15 cellular contexts compared by ENCODE assay signal in genomic region chr10:44308935-44309334, GRCh38.
A peak's percentile ranks its signal among the peaks of the same experiment; 100 is the strongest.
DNase-seq lines count a peak whose midpoint lies in the region; ATAC-seq lines count a peak whose summit lies in the region.
"Had no signal": no experiment of that assay in that cellular context is flagged by ENCODE, and none has a peak within 500 bp of the region (broad histone marks: within the 10 kb centered on the region; RNA-seq: fewer than 3 reads in every experiment).

No MANE protein-coding gene starts in this region.

- no peak overlapping the region for H2BK120ac ChIP-seq in neuronal stem cell (ENCODE audit: low read depth, low read length)

- H3K4me1 Mint-ChIP-seq in CD8-positive, alpha-beta memory T cell, result peaks cover 14 to 15% (median 15%) of the 10 kb centered on the region in 3 donors
- H3K4me1 Mint-ChIP-seq in activated T-cell treated with anti-CD3 and anti-CD28 coated beads, Interleukin-2, amount 50 U/mL, for 72 hours (ENCODE audit: low read depth), result peaks cover 12% of the 10 kb centered on the region

- H3K36me3 ChIP-seq in CD8-positive, alpha-beta memory T cell (ENCODE audit: insufficient read depth, low read length), result no peaks in the 10 kb centered on the region
- H3K36me3 ChIP-seq in neuronal stem cell (replicated peaks in 1 of 2; ENCODE audit: control insufficient read depth in 2 of 2, insufficient read depth in 2 of 2, low read length in 2 of 2), result no peaks in the 10 kb centered on the region
- H3K36me3 ChIP-seq in rectal smooth muscle tissue (ENCODE audit: control insufficient read depth, insufficient read depth, low read length), result no peaks in the 10 kb centered on the region
- H3K36me3 ChIP-seq: BE2C had no signal

- peaks cover 13 to 19% of the 10 kb centered on the region in 2 donors for H3K27me3 Mint-ChIP-seq in CD8-positive, alpha-beta memory T cell
- peaks cover 23% of the 10 kb centered on the region for H3K27me3 Mint-ChIP-seq in activated T-cell treated with anti-CD3 and anti-CD28 coated beads, Interleukin-2, amount 50 U/mL, for 72 hours (ENCODE audit: low read depth)

- no peak overlapping the region for H2BK5ac ChIP-seq in neuronal stem cell (ENCODE audit: low read length)

- H4K8ac ChIP-seq in neuronal stem cell (ENCODE audit: low read depth, low read length), result peak overlapping the region; percentile 95

- no peak overlapping the region for H3K9ac ChIP-seq in neuronal stem cell (ENCODE audit: low read depth, low read length, poor library complexity)
- no peak overlapping the region for H3K9ac ChIP-seq in rectal smooth muscle tissue (ENCODE audit: low read length)

- peaks cover 0 to 2% (median 0%) of the 10 kb centered on the region in 5 donors for H3K9me3 Mint-ChIP-seq in CD8-positive, alpha-beta memory T cell
- peaks cover 3 to 5% of the 10 kb centered on the region in 2 donors for H3K9me3 Mint-ChIP-seq in activated T-cell treated with anti-CD3 and anti-CD28 coated beads, Interleukin-2, amount 50 U/mL, for 72 hours

- no peak for ATAC-seq in HG02798 (IDR thresholded peaks at IDR 0.05; ENCODE audit: poor library complexity, unreplicated experiment)
- ATAC-seq in activated T-cell treated with anti-CD3 and anti-CD28 coated beads, Interleukin-2, amount 50 U/mL, for 72 hours (replicated peaks in 1 of 2), result no peak

- POLR2A ChIA-PET in CD8-positive, alpha-beta memory T cell (lab: Charles Lee), result no interaction called here

- H3K14ac ChIP-seq in neuronal stem cell (ENCODE audit: low read length), result no peak overlapping the region

- H3K4me1 ChIP-seq in CD8-positive, alpha-beta memory T cell (ENCODE audit: insufficient read depth, low read length), result no peaks in the 10 kb centered on the region
- H3K4me1 ChIP-seq in neuronal stem cell (ENCODE audit: control insufficient read depth in 2 of 2, insufficient read depth in 1 of 2, low read depth in 1 of 2, low read length in 2 of 2), result peaks cover 0 to 8% of the 10 kb centered on the region in 2 donors
- peaks cover 9% of the 10 kb centered on the region for H3K4me1 ChIP-seq in rectal smooth muscle tissue (ENCODE audit: control insufficient read depth, insufficient read depth, low read length)
- H3K4me1 ChIP-seq: Caco-2 had no signal

- no peak overlapping the region for H2BK12ac ChIP-seq in neuronal stem cell (ENCODE audit: low read length)

- H3K9me3 ChIP-seq in CD8-positive, alpha-beta memory T cell (ENCODE audit: low read length), result no peaks in the 10 kb centered on the region
- no peaks in the 10 kb centered on the region for H3K9me3 ChIP-seq in neuronal stem cell (replicated peaks in 1 of 2; ENCODE audit: control insufficient read depth in 2 of 2, insufficient read depth in 1 of 2, low read depth in 1 of 2, low read length in 2 of 2)
- H3K9me3 ChIP-seq: BE2C, Caco-2 had no signal

- H3K18ac ChIP-seq in neuronal stem cell (ENCODE audit: low read length), result no peak overlapping the region

- H3K4me3 ChIP-seq in CD8-positive, alpha-beta memory T cell (ENCODE audit: low read length), result no peak overlapping the region
- no peak overlapping the region for H3K4me3 ChIP-seq in neuronal stem cell (ENCODE audit: low read length in 2 of 2)
- H3K4me3 ChIP-seq in rectal smooth muscle tissue (ENCODE audit: low read length), result no peak overlapping the region

- no peak overlapping the region for H3K4me2 ChIP-seq in neuronal stem cell (ENCODE audit: insufficient read depth, low read length, poor library complexity, severe bottlenecking)

- H3K27ac ChIP-seq in CD8-positive, alpha-beta memory T cell (ENCODE audit: low read depth, low read length), result no peak overlapping the region
- no peak overlapping the region for H3K27ac ChIP-seq in neuronal stem cell (replicated peaks; ENCODE audit: low read length)
- peak overlapping the region; percentile 3 for H3K27ac ChIP-seq in rectal smooth muscle tissue (ENCODE audit: low read depth, low read length)
- H3K27ac ChIP-seq: HL-60 had no signal

- H3K4ac ChIP-seq in neuronal stem cell (ENCODE audit: low read length), result no peak overlapping the region

- H2AFZ ChIP-seq in neuronal stem cell (ENCODE audit: low read length), result no peak overlapping the region

- no peaks in the 10 kb centered on the region for H3K36me3 Mint-ChIP-seq in CD8-positive, alpha-beta memory T cell
- H3K36me3 Mint-ChIP-seq in activated T-cell treated with anti-CD3 and anti-CD28 coated beads, Interleukin-2, amount 50 U/mL, for 72 hours (ENCODE audit: insufficient read depth in 2 of 2), result peaks cover 2 to 3% of the 10 kb centered on the region in 2 donors
- H3K36me3 Mint-ChIP-seq: CD4-positive, CD25-positive, alpha-beta regulatory T cell had no signal

- H3K27ac Mint-ChIP-seq in CD8-positive, alpha-beta memory T cell, result peak overlapping the region in 6 of 8 donors; percentile 11 to 74 (median 49)
- no peak overlapping the region for H3K27ac Mint-ChIP-seq in activated T-cell treated with anti-CD3 and anti-CD28 coated beads, Interleukin-2, amount 50 U/mL, for 72 hours
- H3K27ac Mint-ChIP-seq: CD4-positive, CD25-positive, alpha-beta regulatory T cell; H9 had no signal

- H2AK5ac ChIP-seq in neuronal stem cell (ENCODE audit: low read depth, low read length), result no peak overlapping the region

- no peak overlapping the region for H2BK15ac ChIP-seq in neuronal stem cell (ENCODE audit: low read length)

- H3K23ac ChIP-seq in neuronal stem cell (ENCODE audit: low read depth, low read length, poor library complexity), result no peak overlapping the region

- WGBS in neuronal stem cell (ENCODE audit: extremely low coverage in 2 of 2, insufficient read length in 2 of 2, insufficient replicate concordance in 1 of 2), 2 donors, result no CpG with 5 or more reads among the region's 4 CpGs

- no peaks in the 10 kb centered on the region for H3K27me3 ChIP-seq in CD8-positive, alpha-beta memory T cell (ENCODE audit: insufficient read depth, low read length, poor library complexity, severe bottlenecking)
- H3K27me3 ChIP-seq in neuronal stem cell (ENCODE audit: control insufficient read depth in 3 of 3, insufficient read depth in 3 of 3, low read depth in 1 of 3, low read length in 3 of 3) (peaks cover 0 to 8% (median 0%) of the 10 kb centered on the region in 3 experiments), rectal smooth muscle tissue (ENCODE audit: control insufficient read depth, insufficient read depth, low read length) (no peaks in the 10 kb centered on the region)
- H3K27me3 ChIP-seq: BE2C had no signal

- DNase-seq in CD8-positive, alpha-beta memory T cell, result no peak
- DNase-seq in SK-N-DZ (ENCODE audit: low spot score) (peak; percentile 27), neuronal stem cell (ENCODE audit: low spot score) (no peak), NCI-H69 (lab: John Stamatoyannopoulos, UW) (no peak)
- no peak for DNase-seq in activated T-cell treated with anti-CD3 and anti-CD28 coated beads, Interleukin-2, amount 50 U/mL, for 72 hours
- DNase-seq: ACHN; BE2C; C1 segment of cervical spinal cord; Caco-2; CD4-positive, CD25-positive, alpha-beta regulatory T cell; H9; IMR-90 had no signal

- peak overlapping the region in 1 of 7 donors; percentile 34 for H3K4me3 Mint-ChIP-seq in CD8-positive, alpha-beta memory T cell
- no peak overlapping the region for H3K4me3 Mint-ChIP-seq in activated T-cell treated with anti-CD3 and anti-CD28 coated beads, Interleukin-2, amount 50 U/mL, for 72 hours
- H3K4me3 Mint-ChIP-seq: CD4-positive, CD25-positive, alpha-beta regulatory T cell; H9 had no signal

- CTCF ChIA-PET in CD8-positive, alpha-beta memory T cell (lab: Charles Lee), result interaction anchor here (1.5 kb wide), 1 partner anchor 619 kb away, joined by 4 read pairs; no protein-coding TSS in a partner anchor

- H3K79me1 ChIP-seq in neuronal stem cell (ENCODE audit: low read depth, low read length), result no peaks in the 10 kb centered on the region

- no peak overlapping the region for H4K91ac ChIP-seq in neuronal stem cell (ENCODE audit: low read depth, low read length, poor library complexity)
